8 cellular contexts compared by ENCODE assay signal in the genomic region with DNA sequence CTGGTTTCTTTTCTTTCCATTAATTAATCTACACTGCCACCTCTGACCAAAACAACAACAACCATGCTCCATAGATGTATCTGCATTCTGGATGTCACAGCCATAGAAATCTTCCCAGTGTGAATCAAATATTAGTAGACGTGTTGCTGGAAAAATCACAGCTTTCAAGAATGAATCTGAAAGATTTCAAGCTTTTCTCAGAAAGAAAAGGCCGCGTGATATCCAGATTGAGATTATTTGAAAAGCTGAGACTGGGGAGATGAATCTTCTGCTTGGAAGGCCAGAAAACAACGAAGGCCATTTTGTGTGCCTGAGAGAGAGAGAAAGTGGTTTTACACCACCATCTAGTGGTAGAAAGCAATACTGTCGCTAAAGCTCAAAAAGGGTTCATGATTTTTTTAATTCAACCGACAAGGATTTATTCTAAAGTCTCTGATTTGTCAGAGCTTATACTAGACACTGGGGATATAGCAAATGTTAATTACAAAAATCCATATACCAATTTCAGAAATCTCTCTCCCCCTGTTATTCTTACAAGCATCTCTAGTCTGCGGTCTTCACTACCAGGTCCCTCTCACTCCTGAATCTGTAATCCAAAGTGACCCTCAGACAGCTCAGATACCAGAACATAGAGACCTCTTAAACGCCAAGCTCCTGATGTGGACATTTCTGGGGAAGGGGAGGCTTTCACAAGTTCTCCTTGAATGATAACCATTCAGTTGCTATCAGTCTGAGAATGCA.
DNase-seq lines count a peak whose midpoint lies in the region; ATAC-seq, FAIRE-seq and TF ChIP-seq lines count a peak whose summit lies in the region.

No MANE protein-coding gene starts in this region.

- H3K4me2 ChIP-seq in H9 (ENCODE audit: insufficient read depth, insufficient read length, low read length) = no peak overlapping the region
- no peak overlapping the region for H3K4me2 ChIP-seq in keratinocyte (ENCODE audit: control insufficient read depth, extremely low read depth, insufficient read depth, low read depth, low read length)

- H2BK15ac ChIP-seq in H9 (ENCODE audit: low read depth, low read length) = no peak overlapping the region

- H3K27ac Mint-ChIP-seq in H9 = no peak overlapping the region; a peak in 1 of 7 replicates
- H3K27ac Mint-ChIP-seq in stimulated activated naive CD8-positive, alpha-beta T cell treated with anti-CD3 and anti-CD28 coated beads, Interleukin-15, amount 100 ng/mL, for 72 hours = peak overlapping the region; percentile 97 to 99

- no peaks in the 10 kb centered on the region for H3K36me3 Mint-ChIP-seq in H9 (ENCODE audit: insufficient read depth in 1 of 3, low read depth in 3 of 3)

- dilution Hi-C loops in keratinocyte (cut with MboI; ENCODE audit: extremely low pct_ligation_motif_present, low sequenced_read_pairs) = no loop called here

- H3K23me2 ChIP-seq in H9 (ENCODE audit: insufficient read length, low read depth, low read length, poor library complexity, severe bottlenecking) = no peaks in the 10 kb centered on the region

- no peak overlapping the region for H4K5ac ChIP-seq in H9 (ENCODE audit: insufficient read length, low read depth, low read length)

- peak; percentile 91 for TF ChIP-seq CTCF in H9 (conservative IDR thresholded peaks at IDR 0.05)
- TF ChIP-seq CTCF in breast epithelium (IDR thresholded peaks at IDR 0.05) = peak; percentile 87 to 94 (median 93)
- TF ChIP-seq CTCF in keratinocyte (optimal IDR thresholded peaks at IDR 0.05 in 1 of 3, IDR thresholded peaks at IDR 0.05 in 1 of 3, conservative IDR thresholded peaks at IDR 0.05 in 1 of 3; ENCODE audit: extremely low read depth in 1 of 3, insufficient read depth in 2 of 3, low read length in 3 of 3) = peak; percentile 52 to 74 (median 63)

- no peaks in the 10 kb centered on the region; the same call in 1 of the 2 replicates for H3K27me3 Mint-ChIP-seq in H9 (ENCODE audit: low read depth)
- peaks cover 23% of the 10 kb centered on the region for H3K27me3 Mint-ChIP-seq in stimulated activated naive CD8-positive, alpha-beta T cell treated with anti-CD3 and anti-CD28 coated beads, Interleukin-15, amount 100 ng/mL, for 72 hours

- DNase-seq in 8988T (peak; percentile 22), GDM1 (lab: John Stamatoyannopoulos, UW) (peak; percentile 46), H9 (no peak), LoVo (ENCODE audit: low spot score) (peak; percentile 75), RPMI7951 (ENCODE audit: low read depth) (peak; percentile 66), breast epithelium (ENCODE audit: low spot score in 2 of 2) (no peak), keratinocyte (ENCODE audit: low read depth, low spot score) (no peak)
- peak; percentile 45 to 56 for DNase-seq in stimulated activated naive CD8-positive, alpha-beta T cell treated with anti-CD3 and anti-CD28 coated beads, Interleukin-15, amount 100 ng/mL, for 72 hours

- H3K27me3 ChIP-seq in H9 (ENCODE audit: insufficient read depth, low read length) (no peaks in the 10 kb centered on the region), breast epithelium (no peaks in the 10 kb centered on the region), keratinocyte (ENCODE audit: control insufficient read depth, extremely low read depth, insufficient read depth, low read length) (no peaks in the 10 kb centered on the region)

- H2BK5ac ChIP-seq in H9 (ENCODE audit: insufficient read length, low read length) = no peak overlapping the region

- ATAC-seq in stimulated activated naive CD8-positive, alpha-beta T cell treated with anti-CD3 and anti-CD28 coated beads, Interleukin-15, amount 100 ng/mL, for 72 hours = peak; percentile 65

- H3K9me3 ChIP-seq in H9 (ENCODE audit: control insufficient read depth, low read depth, low read length) (no peaks in the 10 kb centered on the region), breast epithelium (no peaks in the 10 kb centered on the region), keratinocyte (ENCODE audit: control insufficient read depth, low read depth, low read length) (no peaks in the 10 kb centered on the region)

- H3K27ac ChIP-seq in H9 (ENCODE audit: insufficient read length, low read depth, low read length) (no peak overlapping the region), breast epithelium (no peak overlapping the region), keratinocyte (ENCODE audit: control insufficient read depth, insufficient read depth, low read length) (no peak overlapping the region)

- no peaks in the 10 kb centered on the region for H4K20me1 ChIP-seq in H9 (ENCODE audit: control insufficient read depth, insufficient read depth, insufficient read length)
- no peaks in the 10 kb centered on the region for H4K20me1 ChIP-seq in keratinocyte (ENCODE audit: control insufficient read depth, extremely low read depth, insufficient read depth, low read length)

- H3K14ac ChIP-seq in H9 (ENCODE audit: insufficient read depth, low read length) = no peak overlapping the region

- H3K4me1 ChIP-seq in H9 (ENCODE audit: insufficient read depth, low read length) (no peaks in the 10 kb centered on the region), breast epithelium (no peaks in the 10 kb centered on the region), keratinocyte (ENCODE audit: control insufficient read depth, extremely low read depth, insufficient read depth, low read length) (no peaks in the 10 kb centered on the region)

- intact Hi-C loops in breast epithelium (cut with DNase I; ENCODE audit: low total_unique reads) = loop anchor here (5.0 kb wide), 1 partner anchor 204 kb away; no protein-coding TSS in a partner anchor

- FAIRE-seq in keratinocyte (lab: Jason Lieb, UNC) = peak; percentile 75

- H3K56ac ChIP-seq in H9 (ENCODE audit: insufficient read length, low read depth, low read length) = no peak overlapping the region

- H3T11ph ChIP-seq in H9 (ENCODE audit: low read length) = no peak overlapping the region

- H2BK120ac ChIP-seq in H9 (ENCODE audit: low read depth, low read length, poor library complexity, severe bottlenecking) = no peak overlapping the region

- no peaks in the 10 kb centered on the region for H3K36me3 ChIP-seq in breast epithelium
- H3K36me3 ChIP-seq in keratinocyte (ENCODE audit: control insufficient read depth in 2 of 2, extremely low read depth in 1 of 2, insufficient read depth in 2 of 2, low read length in 2 of 2) = no peaks in the 10 kb centered on the region

- no peak overlapping the region for H3K18ac ChIP-seq in H9 (ENCODE audit: insufficient read length, low read depth, low read length)

- H2BK12ac ChIP-seq in H9 (ENCODE audit: insufficient read length, low read depth, low read length) = no peak overlapping the region

- no peak overlapping the region for H3K4ac ChIP-seq in H9 (ENCODE audit: low read depth, low read length)

- no peak overlapping the region for H3K23ac ChIP-seq in H9 (ENCODE audit: insufficient read length, low read depth, low read length)

- TF ChIP-seq POLR2A in breast epithelium (IDR thresholded peaks at IDR 0.05) = no peak

- H3K9me3 Mint-ChIP-seq in H9 = no peaks in the 10 kb centered on the region; a peak in 1 of 5 replicates
- no peaks in the 10 kb centered on the region for H3K9me3 Mint-ChIP-seq in stimulated activated naive CD8-positive, alpha-beta T cell treated with anti-CD3 and anti-CD28 coated beads, Interleukin-15, amount 100 ng/mL, for 72 hours

- H3K4me1 Mint-ChIP-seq in H9 = peaks cover 16 to 17% of the 10 kb centered on the region in 2 experiments
- peaks cover 31% of the 10 kb centered on the region for H3K4me1 Mint-ChIP-seq in stimulated activated naive CD8-positive, alpha-beta T cell treated with anti-CD3 and anti-CD28 coated beads, Interleukin-15, amount 100 ng/mL, for 72 hours

- no peak overlapping the region for H4K91ac ChIP-seq in H9 (ENCODE audit: insufficient read length, low read depth, low read length)

- H3K4me3 ChIP-seq in breast epithelium (no peak overlapping the region), keratinocyte (ENCODE audit: control insufficient read depth in 2 of 3, extremely low read depth in 1 of 3, insufficient read depth in 2 of 3, low read depth in 1 of 3, low read length in 3 of 3) (no peak overlapping the region)

- no peaks in the 10 kb centered on the region for H3K9me1 ChIP-seq in keratinocyte (ENCODE audit: control insufficient read depth, extremely low read depth, insufficient read depth, low read length)

- H2AFZ ChIP-seq in H9 (ENCODE audit: low read length) = peak overlapping the region; percentile 45
- no peak overlapping the region for H2AFZ ChIP-seq in keratinocyte (ENCODE audit: control insufficient read depth, low read length)

- H3K9ac ChIP-seq in H9 (ENCODE audit: extremely low read depth, insufficient read length, low read length) (no peak overlapping the region), keratinocyte (ENCODE audit: control insufficient read depth, extremely low read depth, insufficient read depth, low read length) (no peak overlapping the region)

- WGBS in H9 (ENCODE audit: extremely low coverage, insufficient read length, low lambda C conversion rate) = no CpG with 5 or more reads among the region's 8 CpGs

- no peak overlapping the region for H4K8ac ChIP-seq in H9 (replicated peaks; ENCODE audit: insufficient read length, low read depth, low read length)

- no peak overlapping the region for H2BK20ac ChIP-seq in H9 (ENCODE audit: low read depth, low read length, poor library complexity, severe bottlenecking)

- H2AK5ac ChIP-seq in H9 (ENCODE audit: insufficient read length, low read length) = no peak overlapping the region

- H3K79me2 ChIP-seq in H9 (ENCODE audit: insufficient read depth, low read length) = no peaks in the 10 kb centered on the region
- H3K79me2 ChIP-seq in keratinocyte (ENCODE audit: control insufficient read depth, insufficient read depth, low read length) = no peaks in the 10 kb centered on the region

- no peaks in the 10 kb centered on the region for H3K79me1 ChIP-seq in H9 (ENCODE audit: insufficient read depth, low read depth, low read length, poor library complexity, severe bottlenecking)

- no peak overlapping the region for H3K4me3 Mint-ChIP-seq in H9
- peak overlapping the region; percentile 87 to 99 for H3K4me3 Mint-ChIP-seq in stimulated activated naive CD8-positive, alpha-beta T cell treated with anti-CD3 and anti-CD28 coated beads, Interleukin-15, amount 100 ng/mL, for 72 hours

Comparison
In these comparisons a context has a peak if more than half of its experiments do, and no peak if none do; other contexts are left out.
1. DNase-seq: peak in 8988T (single experiment), GDM1 (single experiment), LoVo (single experiment), RPMI7951 (single experiment) and stimulated activated naive CD8-positive, alpha-beta T cell treated with anti-CD3 and anti-CD28 coated beads, Interleukin-15, amount 100 ng/mL, for 72 hours (2 of 2); none in H9 (single experiment), breast epithelium (0 of 2) and keratinocyte (single experiment).
2. H3K27ac Mint-ChIP-seq: peak in stimulated activated naive CD8-positive, alpha-beta T cell treated with anti-CD3 and anti-CD28 coated beads, Interleukin-15, amount 100 ng/mL, for 72 hours (2 of 2); none in H9 (0 of 3).
3. H3K4me3 Mint-ChIP-seq: peak in stimulated activated naive CD8-positive, alpha-beta T cell treated with anti-CD3 and anti-CD28 coated beads, Interleukin-15, amount 100 ng/mL, for 72 hours (2 of 2); none in H9 (0 of 2).
4. Peak in every context shown above with its lines, with median percentiles within 50 percentile points of each other: CTCF ChIP-seq.